ENCODE assay signal across 1 cellular context in genomic region chr10:84114088-84114667, GRCh38.
TF ChIP-seq lines count a peak whose summit lies in the region.

No MANE protein-coding gene starts in this region.

TF ChIP-seq in H1, 55 proteins besides CTCF, POLR2A, EP300 and RAD21:
- TF ChIP-seq ASH2L (IDR thresholded peaks at IDR 0.05; ENCODE audit: low read length) (no peak), POU5F1 (IDR thresholded peaks at IDR 0.05; ENCODE audit: low read depth, low read length) (no peak), BRCA1 (IDR thresholded peaks at IDR 0.05; ENCODE audit: low read depth, low read length) (no peak), TAF1 (IDR thresholded peaks at IDR 0.05; ENCODE audit: low read depth, low read length) (no peak), POLR2AphosphoS5 (IDR thresholded peaks at IDR 0.05; ENCODE audit: low read depth, low read length) (no peak)
